In genomic region chr3:71089271-71089670, GRCh38 we compare ENCODE assay signal across 15 cellular contexts.
DNase-seq lines count a peak whose midpoint lies in the region; ATAC-seq and TF ChIP-seq lines count a peak whose summit lies in the region.
"Had no signal": no experiment of that assay in that cellular context is flagged by ENCODE, and none has a peak within 500 bp of the region (broad histone marks: within the 10 kb centered on the region; RNA-seq: fewer than 3 reads in every experiment).

No MANE protein-coding gene starts in this region.

- H3K36me3 Mint-ChIP-seq in WTC11 = no peaks in the 10 kb centered on the region

- in situ Hi-C loops in mammary epithelial cell (cut with MboI; ENCODE audit: low sequenced_read_pairs in 2 of 2) = no loop called here

- no peaks in the 10 kb centered on the region for H4K20me1 ChIP-seq in mammary epithelial cell (ENCODE audit: insufficient read depth, low read length)

- no peak overlapping the region for H3K9ac ChIP-seq in mammary epithelial cell (ENCODE audit: insufficient read depth, low read length)

- ATAC-seq in WTC11 = no peak
- ATAC-seq in foreskin keratinocyte = peak; percentile 45
- peak; percentile 33 for ATAC-seq in upper lobe of right lung
- ATAC-seq: GM23338 had no signal

- H2AFZ ChIP-seq in mammary epithelial cell (ENCODE audit: low read depth, low read length) = no peak overlapping the region
- H2AFZ ChIP-seq: GM23338 had no signal

- H3K4me1 ChIP-seq in foreskin keratinocyte (no peaks in the 10 kb centered on the region), upper lobe of right lung (no peaks in the 10 kb centered on the region), mammary epithelial cell (ENCODE audit: insufficient read depth, low read length) (no peaks in the 10 kb centered on the region)
- H3K4me1 ChIP-seq: uterus had no signal

- H3K27ac ChIP-seq in foreskin keratinocyte (no peak overlapping the region), upper lobe of right lung (no peak overlapping the region), mammary epithelial cell (ENCODE audit: insufficient read depth, low read depth, low read length) (no peak overlapping the region)
- H3K27ac ChIP-seq: epithelial cell of prostate, SK-N-MC, uterus, WERI-Rb-1 had no signal

- intact Hi-C loops in upper lobe of right lung (cut with DNase I) (no loop called here), mammary epithelial cell (cut with micrococcal nuclease) (no loop called here)

- dilution Hi-C loops in mammary epithelial cell (cut with HindIII; ENCODE audit: low sequenced_read_pairs) = no loop called here

- DNase-seq in stimulated activated CD4-positive, alpha-beta T cell treated with anti-CD3 and anti-CD28 coated beads, Interleukin-1b, Interleukin-23, amount 100 ng/mL, for 48 hours = peak; percentile 41
- no peak for DNase-seq in stimulated activated CD4-positive, alpha-beta T cell treated with anti-CD3 and anti-CD28 coated beads, Interleukin-12 subunit alpha, Interleukin-12 subunit beta, amount 100 ng/mL, for 4 hours
- DNase-seq in WTC11 (ENCODE audit: low spot score) (no peak), foreskin keratinocyte (no peak), upper lobe of right lung (no peak), HEK293T (ENCODE audit: extremely low spot score) (no peak), kidney tubule cell (ENCODE audit: low spot score) (no peak), mammary epithelial cell (no peak)
- DNase-seq: activated effector memory CD4-positive, alpha-beta T cell treated with Interleukin-2 at 50 U/mL for 16 hours; NCI-H2107; uterus; WERI-Rb-1 had no signal

- H3K27me3 ChIP-seq in foreskin keratinocyte (no peaks in the 10 kb centered on the region), upper lobe of right lung (no peaks in the 10 kb centered on the region), mammary epithelial cell (ENCODE audit: insufficient read depth, low read length) (no peaks in the 10 kb centered on the region)
- H3K27me3 ChIP-seq: uterus had no signal

- TF ChIP-seq CTCF in WTC11 (IDR thresholded peaks at IDR 0.05) = no peak
- no peak for TF ChIP-seq CTCF in foreskin keratinocyte (conservative IDR thresholded peaks at IDR 0.05)
- TF ChIP-seq CTCF in upper lobe of right lung (IDR thresholded peaks at IDR 0.05) = no peak
- no peak for TF ChIP-seq CTCF in mammary epithelial cell (conservative IDR thresholded peaks at IDR 0.05 in 1 of 2, IDR thresholded peaks at IDR 0.05 in 1 of 2; ENCODE audit: extremely low read depth in 1 of 2, insufficient read depth in 1 of 2, low read depth in 1 of 2, low read length in 2 of 2)

- H3K4me3 Mint-ChIP-seq in WTC11 = no peak overlapping the region
- H3K4me3 Mint-ChIP-seq: GM23338 had no signal

- H3K36me3 ChIP-seq in upper lobe of right lung (no peaks in the 10 kb centered on the region), mammary epithelial cell (ENCODE audit: insufficient read depth, low read length) (no peaks in the 10 kb centered on the region)
- H3K36me3 ChIP-seq: uterus, WERI-Rb-1 had no signal

- peaks cover 21% of the 10 kb centered on the region for H3K4me1 Mint-ChIP-seq in WTC11

- WGBS in mammary epithelial cell (ENCODE audit: low coverage, missing lambda C conversion rate) = 100% methylated on average over 2 of the region's 2 CpGs

- no peaks in the 10 kb centered on the region for H3K27me3 Mint-ChIP-seq in WTC11 (ENCODE audit: low read depth)

- no TSS peak for BruUV-seq in mammary epithelial cell (replicated peaks; lab: Mats Ljungman, UMichigan)

- no peaks in the 10 kb centered on the region for H3K79me2 ChIP-seq in mammary epithelial cell (ENCODE audit: insufficient read depth, low read length)

- no peaks in the 10 kb centered on the region for H3K9me3 Mint-ChIP-seq in WTC11
- H3K9me3 Mint-ChIP-seq: GM23338 had no signal

- H3K9me3 ChIP-seq in upper lobe of right lung (no peaks in the 10 kb centered on the region), mammary epithelial cell (replicated peaks; ENCODE audit: insufficient read depth, low read length) (no peaks in the 10 kb centered on the region)
- H3K9me3 ChIP-seq: uterus had no signal

- H3K4me2 ChIP-seq in mammary epithelial cell (ENCODE audit: insufficient read depth, low read depth, low read length) = no peak overlapping the region
- H3K4me2 ChIP-seq: GM23338 had no signal

- CTCF ChIA-PET in WTC11 (lab: Charles Lee) (no interaction called here), HEK293T (lab: Yijun Ruan, JAX) (no interaction called here), mammary epithelial cell (lab: Charles Lee; ENCODE audit: low non-redundant PET) (no interaction called here)

- POLR2A ChIA-PET in WTC11 (lab: Charles Lee) = no interaction called here
- POLR2A ChIA-PET in HEK293T (lab: Yijun Ruan, JAX) = no interaction called here

- peak overlapping the region; percentile 21; the same call in 1 of the 2 replicates for H3K27ac Mint-ChIP-seq in WTC11
- H3K27ac Mint-ChIP-seq: GM23338 had no signal

- H3K4me3 ChIP-seq in upper lobe of right lung (no peak overlapping the region), mammary epithelial cell (replicated peaks in 1 of 3; ENCODE audit: insufficient read depth in 1 of 3, low read depth in 2 of 3, low read length in 3 of 3) (no peak overlapping the region)
- H3K4me3 ChIP-seq: GM23338, SK-N-MC, uterus had no signal

TF ChIP-seq in WTC11, 78 proteins besides CTCF, POLR2A, EP300 and RAD21 (continues in another document):
- no peak for TF ChIP-seq ZMAT4 (CRISPR knock-in tag; IDR thresholded peaks at IDR 0.05)
- TF ChIP-seq MAX (CRISPR knock-in tag; IDR thresholded peaks at IDR 0.05) = no peak
- no peak for TF ChIP-seq KAT7 (CRISPR knock-in tag; IDR thresholded peaks at IDR 0.05; ENCODE audit: borderline replicate concordance)
- TF ChIP-seq CREB1 (CRISPR knock-in tag; IDR thresholded peaks at IDR 0.05) = no peak
- no peak for TF ChIP-seq FOXK1 (CRISPR knock-in tag; IDR thresholded peaks at IDR 0.05)
- no peak for TF ChIP-seq NR1H2 (CRISPR knock-in tag; IDR thresholded peaks at IDR 0.05)
- TF ChIP-seq MYBL2 (CRISPR knock-in tag; IDR thresholded peaks at IDR 0.05) = no peak
- no peak for TF ChIP-seq ZBTB21 (CRISPR knock-in tag; IDR thresholded peaks at IDR 0.05; ENCODE audit: borderline replicate concordance)
- no peak for TF ChIP-seq ZNF512 (CRISPR knock-in tag; IDR thresholded peaks at IDR 0.05; ENCODE audit: borderline replicate concordance)
- no peak for TF ChIP-seq ZNF671 (CRISPR knock-in tag; IDR thresholded peaks at IDR 0.05)

TF ChIP-seq in HEK293T, 16 proteins besides CTCF, POLR2A, EP300 and RAD21:
- TF ChIP-seq TARDBP (IDR thresholded peaks at IDR 0.05) (no peak), L3MBTL2 (conservative IDR thresholded peaks at IDR 0.05) (no peak), FOXM1 (IDR thresholded peaks at IDR 0.05; ENCODE audit: borderline replicate concordance) (no peak), FOXA1 (IDR thresholded peaks at IDR 0.05) (no peak), PKNOX1 (IDR thresholded peaks at IDR 0.05) (no peak), ZNF384 (IDR thresholded peaks at IDR 0.05) (no peak), FOXK2 (IDR thresholded peaks at IDR 0.05) (no peak), SUZ12 (IDR thresholded peaks at IDR 0.05) (no peak), BHLHE40 (IDR thresholded peaks at IDR 0.05; ENCODE audit: borderline replicate concordance) (no peak), ELF4 (IDR thresholded peaks at IDR 0.05) (no peak), CTBP1 (IDR thresholded peaks at IDR 0.05; ENCODE audit: borderline replicate concordance) (no peak), LEF1 (IDR thresholded peaks at IDR 0.05; ENCODE audit: borderline replicate concordance) (no peak)
